Comparison of ENCODE assay signal across 23 cellular contexts in the genomic region with DNA sequence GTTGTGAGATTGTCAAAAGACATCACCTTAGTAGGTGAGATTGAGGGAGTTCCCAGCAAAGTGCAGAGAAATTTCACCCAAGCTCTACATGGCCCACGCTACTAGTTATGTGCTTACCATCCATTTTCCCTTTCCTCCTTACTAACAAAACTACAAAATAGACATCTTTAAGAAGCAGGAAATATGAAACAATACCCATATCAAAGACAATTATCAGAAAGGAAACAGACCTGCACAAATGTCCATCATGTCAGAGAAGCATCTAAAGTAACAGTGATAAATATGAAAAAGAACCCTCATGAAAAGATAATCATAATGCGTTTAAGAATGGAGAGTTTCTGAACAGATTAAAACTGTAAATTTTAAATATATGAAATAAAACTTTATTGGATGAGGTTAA. TPM values are rescaled to one million over a fixed set of nuclear protein-coding genes. Genes with fewer than 3 reads are reported as not detected.
A peak's percentile ranks its signal among the peaks of the same experiment; 100 is the strongest.
DNase-seq lines count a peak whose midpoint lies in the region; ATAC-seq and TF ChIP-seq lines count a peak whose summit lies in the region.
"Had no signal": no experiment of that assay in that cellular context is flagged by ENCODE, and none has a peak within 500 bp of the region (broad histone marks: within the 10 kb centered on the region; RNA-seq: fewer than 3 reads in every experiment).

No MANE protein-coding gene starts in this region.

- H3K27ac ChIP-seq in CD4-positive, alpha-beta T cell (ENCODE audit: low read depth, low read length): no peak overlapping the region
- no peak overlapping the region for H3K27ac ChIP-seq in dorsolateral prefrontal cortex
- H3K27ac ChIP-seq: A549, HL-60, KMS-11 had no signal

- no peaks in the 10 kb centered on the region for H3K27me3 ChIP-seq in CD4-positive, alpha-beta T cell (ENCODE audit: control insufficient read depth, insufficient read depth, low read length)
- H3K27me3 ChIP-seq in dorsolateral prefrontal cortex: peaks cover 0 to 21% (median 0%) of the 10 kb centered on the region in 45 donors

- POLR2A ChIA-PET in CD4-positive, alpha-beta T cell (lab: Charles Lee): interaction anchor here (1.4 kb wide), 1 partner anchor 8 kb away, joined by 3 read pairs; no protein-coding TSS in a partner anchor

- no peak overlapping the region for H3K4me3 ChIP-seq in dorsolateral prefrontal cortex
- H3K4me3 ChIP-seq: A549 had no signal

- H3K27me3 Mint-ChIP-seq in activated naive CD8-positive, alpha-beta T cell: no peaks in the 10 kb centered on the region
- H3K27me3 Mint-ChIP-seq in activated naive CD8-positive, alpha-beta T cell treated with anti-CD3 and anti-CD28 coated beads, Interleukin-2, amount 50 U/mL, for 24 hours: no peaks in the 10 kb centered on the region
- no peaks in the 10 kb centered on the region for H3K27me3 Mint-ChIP-seq in CD4-positive, alpha-beta T cell
- H3K27me3 Mint-ChIP-seq in endothelial cell (ENCODE audit: unreplicated experiment): peaks cover 13% of the 10 kb centered on the region
- no peaks in the 10 kb centered on the region for H3K27me3 Mint-ChIP-seq in natural killer cell treated with Interleukin-12 subunit alpha and Interleukin-12 subunit beta and Interleukin-15 and Interleukin-18, amount 100 ng/mL, for 72 hours

- in situ Hi-C loops in ACHN (cut with HindIII; ENCODE audit: low pct_ligation_motif_present, low pct_unique_long_range_greater_than_20kb, low sequenced_read_pairs): no loop called here

- no peak overlapping the region for H3K4me3 Mint-ChIP-seq in activated naive CD8-positive, alpha-beta T cell
- no peak overlapping the region for H3K4me3 Mint-ChIP-seq in activated naive CD8-positive, alpha-beta T cell treated with anti-CD3 and anti-CD28 coated beads, Interleukin-2, amount 50 U/mL, for 24 hours
- H3K4me3 Mint-ChIP-seq in CD4-positive, alpha-beta T cell: peak overlapping the region; percentile 2
- peak overlapping the region; percentile 18 for H3K4me3 Mint-ChIP-seq in endothelial cell (ENCODE audit: unreplicated experiment)
- H3K4me3 Mint-ChIP-seq in natural killer cell treated with Interleukin-12 subunit alpha and Interleukin-12 subunit beta and Interleukin-15 and Interleukin-18, amount 100 ng/mL, for 72 hours: peak overlapping the region; percentile 37
- H3K4me3 Mint-ChIP-seq: IgD-negative memory B cell had no signal

- intact Hi-C loops in CD4-positive, alpha-beta T cell (cut with DNase I, micrococcal nuclease): no loop called here
- intact Hi-C loops in dorsolateral prefrontal cortex (cut with DNase I): no loop called here

- H3K4me1 Mint-ChIP-seq in activated naive CD8-positive, alpha-beta T cell (ENCODE audit: low read depth): peaks cover 61% of the 10 kb centered on the region
- peaks cover 29% of the 10 kb centered on the region for H3K4me1 Mint-ChIP-seq in activated naive CD8-positive, alpha-beta T cell treated with anti-CD3 and anti-CD28 coated beads, Interleukin-2, amount 50 U/mL, for 24 hours
- H3K4me1 Mint-ChIP-seq in CD4-positive, alpha-beta T cell (ENCODE audit: low read depth): peaks cover 50% of the 10 kb centered on the region
- peaks cover 23% of the 10 kb centered on the region for H3K4me1 Mint-ChIP-seq in endothelial cell (ENCODE audit: unreplicated experiment)
- H3K4me1 Mint-ChIP-seq in natural killer cell treated with Interleukin-12 subunit alpha and Interleukin-12 subunit beta and Interleukin-15 and Interleukin-18, amount 100 ng/mL, for 72 hours (ENCODE audit: low read depth in 2 of 2): peaks cover 31 to 38% of the 10 kb centered on the region in 2 donors

- ATAC-seq in activated naive CD8-positive, alpha-beta T cell treated with anti-CD3 and anti-CD28 coated beads, Interleukin-2, amount 50 U/mL, for 24 hours: no peak
- no peak for ATAC-seq in CD4-positive, alpha-beta T cell (ENCODE audit: poor library complexity)
- no peak for ATAC-seq in natural killer cell treated with Interleukin-12 subunit alpha and Interleukin-12 subunit beta and Interleukin-15 and Interleukin-18, amount 100 ng/mL, for 72 hours
- ATAC-seq: A549, HCT116 had no signal

- peaks cover 34% of the 10 kb centered on the region for H3K36me3 Mint-ChIP-seq in activated naive CD8-positive, alpha-beta T cell
- peaks cover 18% of the 10 kb centered on the region for H3K36me3 Mint-ChIP-seq in activated naive CD8-positive, alpha-beta T cell treated with anti-CD3 and anti-CD28 coated beads, Interleukin-2, amount 50 U/mL, for 24 hours (ENCODE audit: low read depth)
- peaks cover 81% of the 10 kb centered on the region for H3K36me3 Mint-ChIP-seq in CD4-positive, alpha-beta T cell (ENCODE audit: low read depth)
- H3K36me3 Mint-ChIP-seq in endothelial cell (ENCODE audit: low read depth, unreplicated experiment): peaks cover 53% of the 10 kb centered on the region
- H3K36me3 Mint-ChIP-seq in natural killer cell treated with Interleukin-12 subunit alpha and Interleukin-12 subunit beta and Interleukin-15 and Interleukin-18, amount 100 ng/mL, for 72 hours: peaks cover 52% of the 10 kb centered on the region

- DNase-seq in activated naive CD8-positive, alpha-beta T cell treated with anti-CD3 and anti-CD28 coated beads, Interleukin-2, amount 50 U/mL, for 24 hours: no peak
- DNase-seq in CD4-positive, alpha-beta T cell: no peak
- DNase-seq in endothelial cell (ENCODE audit: low spot score): no peak
- DNase-seq in natural killer cell treated with Interleukin-12 subunit alpha and Interleukin-12 subunit beta and Interleukin-15 and Interleukin-18, amount 100 ng/mL, for 72 hours (ENCODE audit: low spot score): no peak
- no peak for DNase-seq in ACHN
- no peak for DNase-seq in dorsolateral prefrontal cortex
- DNase-seq: C1 segment of cervical spinal cord, Calu3, DMS79 treated with DMSO at 0.1 percent for 48 hours, GF-D8, MM.1S, NCI-H2029, NCI-H446 treated with DMSO at 0.1 percent for 48 hours, NCI-H526, RPMI8226, SHP77 had no signal

- TF ChIP-seq CTCF in CD4-positive, alpha-beta T cell (IDR thresholded peaks at IDR 0.05): no peak
- no peak for TF ChIP-seq CTCF in endothelial cell (IDR thresholded peaks at IDR 0.05; ENCODE audit: unreplicated experiment)
- TF ChIP-seq CTCF in dorsolateral prefrontal cortex (IDR thresholded peaks at IDR 0.05 in 54 of 56, conservative IDR thresholded peaks at IDR 0.05 in 2 of 56; ENCODE audit: low read depth in 1 of 56, partially characterized antibody in 56 of 56): no peak

- CTCF ChIA-PET in CD4-positive, alpha-beta T cell (lab: Charles Lee): interaction anchor here (0.7 kb wide), 1 partner anchor 8 kb away, joined by 3 read pairs; no protein-coding TSS in a partner anchor

- peaks cover 24% of the 10 kb centered on the region for H3K9me3 ChIP-seq in CD4-positive, alpha-beta T cell (ENCODE audit: control insufficient read depth, low read length)
- H3K9me3 ChIP-seq: A549 had no signal

- H3K27ac Mint-ChIP-seq in activated naive CD8-positive, alpha-beta T cell: peak overlapping the region; percentile 4
- H3K27ac Mint-ChIP-seq in activated naive CD8-positive, alpha-beta T cell treated with anti-CD3 and anti-CD28 coated beads, Interleukin-2, amount 50 U/mL, for 24 hours: no peak overlapping the region
- H3K27ac Mint-ChIP-seq in CD4-positive, alpha-beta T cell: no peak overlapping the region
- H3K27ac Mint-ChIP-seq in endothelial cell (ENCODE audit: unreplicated experiment): peak overlapping the region; percentile 79
- H3K27ac Mint-ChIP-seq in natural killer cell treated with Interleukin-12 subunit alpha and Interleukin-12 subunit beta and Interleukin-15 and Interleukin-18, amount 100 ng/mL, for 72 hours: peak overlapping the region in 1 of 2 donors; percentile 80
- H3K27ac Mint-ChIP-seq: IgD-negative memory B cell had no signal

- peaks cover 14% of the 10 kb centered on the region for H3K9me3 Mint-ChIP-seq in activated naive CD8-positive, alpha-beta T cell (ENCODE audit: low read depth)
- H3K9me3 Mint-ChIP-seq in activated naive CD8-positive, alpha-beta T cell treated with anti-CD3 and anti-CD28 coated beads, Interleukin-2, amount 50 U/mL, for 24 hours: peaks cover 45% of the 10 kb centered on the region
- peaks cover 23% of the 10 kb centered on the region for H3K9me3 Mint-ChIP-seq in CD4-positive, alpha-beta T cell
- peaks cover 52% of the 10 kb centered on the region for H3K9me3 Mint-ChIP-seq in endothelial cell (ENCODE audit: unreplicated experiment)
- H3K9me3 Mint-ChIP-seq in natural killer cell treated with Interleukin-12 subunit alpha and Interleukin-12 subunit beta and Interleukin-15 and Interleukin-18, amount 100 ng/mL, for 72 hours: peaks cover 28% of the 10 kb centered on the region

RNA-seq across cellular contexts. Expression of gene GIMAP4, which starts 28.2 kb away (rescaled TPM):
- 10 to 100 TPM; 20.7 to 23.6 TPM for total RNA-seq in CD4-positive, alpha-beta T cell
- total RNA-seq in endothelial cell (ENCODE audit: unreplicated experiment) (6.4 TPM), dorsolateral prefrontal cortex (10 to 100 TPM in 113 of 120 experiments, 1 to 10 TPM in 7; 7.2 to 40.3 (median 15.1) TPM)
- 100 to 1,000 TPM in 1 of 2 donors, 10 to 100 TPM in 1; 83.6 to 245 TPM for total RNA-seq in natural killer cell treated with Interleukin-12 subunit alpha and Interleukin-12 subunit beta and Interleukin-15 and Interleukin-18, amount 100 ng/mL, for 72 hours
- total RNA-seq: Calu3, SK-MEL-5 had no signal

RNA-seq across cellular contexts. Expression of gene GIMAP6, which starts 36.8 kb away (rescaled TPM):
- 10 to 100 TPM; 14.3 to 14.9 TPM for total RNA-seq in CD4-positive, alpha-beta T cell
- total RNA-seq in endothelial cell (ENCODE audit: unreplicated experiment) (47.7 TPM), dorsolateral prefrontal cortex (10 to 100 TPM in 26 of 120 experiments, 1 to 10 TPM in 94; 3.1 to 19.7 (median 7.4) TPM)
- total RNA-seq in natural killer cell treated with Interleukin-12 subunit alpha and Interleukin-12 subunit beta and Interleukin-15 and Interleukin-18, amount 100 ng/mL, for 72 hours: 10 to 100 TPM; 55.8 to 88.4 TPM
- total RNA-seq: Calu3, SK-MEL-5 had no signal

Comparison
In these comparisons a context has a peak if more than half of its experiments do, and no peak if none do; other contexts are left out.
1. H3K27ac Mint-ChIP-seq: peak in activated naive CD8-positive, alpha-beta T cell (single experiment) and endothelial cell (single experiment); none in activated naive CD8-positive, alpha-beta T cell treated with anti-CD3 and anti-CD28 coated beads, Interleukin-2, amount 50 U/mL, for 24 hours (single experiment) and CD4-positive, alpha-beta T cell (single experiment).
2. H3K4me3 Mint-ChIP-seq: peak in CD4-positive, alpha-beta T cell (single experiment), endothelial cell (single experiment) and natural killer cell treated with Interleukin-12 subunit alpha and Interleukin-12 subunit beta and Interleukin-15 and Interleukin-18, amount 100 ng/mL, for 72 hours (single experiment); none in activated naive CD8-positive, alpha-beta T cell (single experiment) and activated naive CD8-positive, alpha-beta T cell treated with anti-CD3 and anti-CD28 coated beads, Interleukin-2, amount 50 U/mL, for 24 hours (single experiment).